In genomic region chr3:38549957-38550840, GRCh38 we compare ENCODE assay signal across 18 cellular contexts.
"Had no signal": no experiment of that assay in that cellular context is flagged by ENCODE, and none has a peak within 500 bp of the region (broad histone marks: within the 10 kb centered on the region; RNA-seq: fewer than 3 reads in every experiment).

No MANE protein-coding gene starts in this region.

- H3K4me3 Mint-ChIP-seq: activated T-cell treated with anti-CD3 and anti-CD28 coated beads, Interleukin-2, amount 50 U/mL, for 72 hours; nephron; stimulated activated effector memory CD8-positive, alpha-beta T cell treated with anti-CD3 and anti-CD28 coated beads, Interleukin-12 subunit alpha, Interleukin-12 subunit beta, amount 100 ng/mL, for 72 hours; T-helper 2 cell treated with Interferon-gamma antibody and Interleukin-4, amounts not matched to agents 5 μg/mL and 100 μg/mL, for 36 hours had no signal

- H3K36me3 Mint-ChIP-seq: stimulated activated effector memory CD8-positive, alpha-beta T cell treated with anti-CD3 and anti-CD28 coated beads, Interleukin-12 subunit alpha, Interleukin-12 subunit beta, amount 100 ng/mL, for 72 hours had no signal

- H3K27ac Mint-ChIP-seq: activated T-cell treated with anti-CD3 and anti-CD28 coated beads, Interleukin-2, amount 50 U/mL, for 72 hours; nephron; T-helper 2 cell treated with Interferon-gamma antibody and Interleukin-4, amounts not matched to agents 5 μg/mL and 100 μg/mL, for 36 hours had no signal

- H3K4me3 ChIP-seq: gastrocnemius medialis, heart left ventricle, mucosa of descending colon, prostate gland, right lobe of liver, smooth muscle cell, tibial artery had no signal

- H3K4me1 ChIP-seq: gastrocnemius medialis, prostate gland, right lobe of liver, tibial artery had no signal

- H3K36me3 ChIP-seq: brain microvascular endothelial cell, gastrocnemius medialis, prostate gland, right lobe of liver, tibial artery had no signal

- H3K27ac ChIP-seq: brain microvascular endothelial cell, gastrocnemius medialis, prostate gland, right lobe of liver, tibial artery had no signal

- H3K4me2 ChIP-seq: smooth muscle cell had no signal

- H3K9me3 ChIP-seq: gastrocnemius medialis, mucosa of descending colon, prostate gland, right lobe of liver, tibial artery had no signal

- H3K9me3 Mint-ChIP-seq: nephron; stimulated activated effector memory CD8-positive, alpha-beta T cell treated with anti-CD3 and anti-CD28 coated beads, Interleukin-12 subunit alpha, Interleukin-12 subunit beta, amount 100 ng/mL, for 72 hours; T-helper 2 cell treated with Interferon-gamma antibody and Interleukin-4, amounts not matched to agents 5 μg/mL and 100 μg/mL, for 36 hours had no signal

- H3K4me1 Mint-ChIP-seq: nephron; stimulated activated effector memory CD8-positive, alpha-beta T cell treated with anti-CD3 and anti-CD28 coated beads, Interleukin-12 subunit alpha, Interleukin-12 subunit beta, amount 100 ng/mL, for 72 hours had no signal

- H3K27me3 ChIP-seq: brain microvascular endothelial cell, gastrocnemius medialis, heart left ventricle, right lobe of liver, tibial artery had no signal

- DNase-seq: activated naive CD4-positive, alpha-beta T cell; activated T-cell treated with anti-CD3 and anti-CD28 coated beads, Interleukin-2, amount 50 U/mL, for 72 hours; anterior cingulate cortex; brain microvascular endothelial cell; cerebellar nuclear complex; dermis blood vessel endothelial cell; erythroblast; gastrocnemius medialis; mucosa of descending colon; occipital lobe; right lobe of liver; tibial artery had no signal

- ATAC-seq: activated T-cell treated with anti-CD3 and anti-CD28 coated beads, Interleukin-2, amount 50 U/mL, for 72 hours; gastrocnemius medialis; heart left ventricle; mucosa of descending colon; right lobe of liver; stimulated activated effector memory CD8-positive, alpha-beta T cell treated with anti-CD3 and anti-CD28 coated beads, Interleukin-12 subunit alpha, Interleukin-12 subunit beta, amount 100 ng/mL, for 72 hours had no signal
